Comparison of ENCODE assay signal across 2 cellular contexts in the genomic region with DNA sequence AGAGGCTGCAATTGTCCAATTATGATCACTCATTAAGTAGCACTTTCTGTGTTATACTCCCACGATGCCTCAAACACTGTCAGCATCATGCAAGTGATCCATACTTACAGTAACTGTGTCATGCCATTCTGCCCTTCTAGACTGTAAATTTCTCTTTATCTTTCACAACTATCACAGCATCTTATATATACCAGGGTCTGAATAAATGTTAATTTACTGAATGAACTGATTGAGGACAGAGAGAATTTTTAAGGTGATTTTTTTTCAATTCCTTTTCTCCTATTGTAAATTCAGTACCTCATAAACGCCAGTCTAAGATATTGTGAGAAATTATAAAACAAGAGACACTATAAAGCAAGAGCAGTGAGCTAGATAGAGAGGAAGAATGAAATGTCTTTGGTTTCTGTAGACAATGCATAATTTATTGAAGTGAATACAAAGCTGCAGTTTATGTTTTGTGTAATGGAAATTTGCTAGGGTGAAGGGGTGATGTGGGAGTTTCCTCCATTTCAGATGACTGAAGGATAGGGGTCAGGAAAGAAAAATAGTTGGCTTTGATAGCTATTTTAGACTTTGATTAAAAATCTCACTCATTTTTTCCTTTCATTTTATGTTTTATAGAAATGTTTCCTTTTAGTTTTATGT.
TF ChIP-seq lines count a peak whose summit lies in the region.

No MANE protein-coding gene starts in this region.

TF ChIP-seq in endothelial cell of umbilical vein, 7 proteins besides CTCF, POLR2A, EP300 and RAD21:
- no peak for TF ChIP-seq POLR2AphosphoS5 (IDR thresholded peaks at IDR 0.05; ENCODE audit: insufficient read depth, low read depth, low read length)
- TF ChIP-seq GATA2 (IDR thresholded peaks at IDR 0.05; ENCODE audit: insufficient read depth, insufficient read length, low read depth, low read length) = no peak
- TF ChIP-seq JUN (IDR thresholded peaks at IDR 0.05; ENCODE audit: borderline replicate concordance, insufficient read depth, insufficient read length, low read depth) = no peak
- TF ChIP-seq, protein P1, sequence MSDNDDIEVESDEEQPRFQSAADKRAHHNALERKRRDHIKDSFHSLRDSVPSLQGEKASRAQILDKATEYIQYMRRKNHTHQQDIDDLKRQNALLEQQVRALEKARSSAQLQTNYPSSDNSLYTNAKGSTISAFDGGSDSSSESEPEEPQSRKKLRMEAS (IDR thresholded peaks at IDR 0.05; ENCODE audit: insufficient read depth, insufficient read length) = no peak
- no peak for TF ChIP-seq FOS (IDR thresholded peaks at IDR 0.05; ENCODE audit: borderline replicate concordance, insufficient read depth, low read length)
- TF ChIP-seq EZH2 (IDR thresholded peaks at IDR 0.05; ENCODE audit: borderline replicate concordance, low read depth, low read length, severe bottlenecking) = no peak
- TF ChIP-seq MYC (IDR thresholded peaks at IDR 0.05; ENCODE audit: low read depth, low read length) = no peak

TF ChIP-seq in SK-N-SH, 30 proteins besides CTCF, POLR2A, EP300 and RAD21:
- TF ChIP-seq SIN3A (IDR thresholded peaks at IDR 0.05; ENCODE audit: borderline replicate concordance, low read depth, low read length) (no peak), GATA2 (CRISPR knock-in tag; IDR thresholded peaks at IDR 0.05) (no peak), NRF1 (IDR thresholded peaks at IDR 0.05; ENCODE audit: low read depth, low read length) (no peak), MXI1 (IDR thresholded peaks at IDR 0.05; ENCODE audit: low read depth, low read length) (no peak), RCOR1 (IDR thresholded peaks at IDR 0.05; ENCODE audit: low read length) (no peak), RXRA (IDR thresholded peaks at IDR 0.05; ENCODE audit: borderline replicate concordance, low read depth) (no peak), NFIC (IDR thresholded peaks at IDR 0.05; ENCODE audit: borderline replicate concordance) (no peak), FOSL2 (IDR thresholded peaks at IDR 0.05; ENCODE audit: borderline replicate concordance, low read depth) (no peak), EZH2phosphoT487 (IDR thresholded peaks at IDR 0.05; ENCODE audit: borderline replicate concordance, low read depth) (no peak), FOXJ3 (CRISPR knock-in tag; IDR thresholded peaks at IDR 0.05) (no peak), ELF1 (IDR thresholded peaks at IDR 0.05) (no peak), GABPA (IDR thresholded peaks at IDR 0.05; ENCODE audit: low read depth) (no peak), FOXM1 (IDR thresholded peaks at IDR 0.05; ENCODE audit: low read depth) (no peak), MEF2A (IDR thresholded peaks at IDR 0.05; ENCODE audit: borderline replicate concordance, low read depth) (no peak)
- TF ChIP-seq, protein P1 (IDR thresholded peaks at IDR 0.05; ENCODE audit: low read depth) = no peak
- TF ChIP-seq, protein P2, sequence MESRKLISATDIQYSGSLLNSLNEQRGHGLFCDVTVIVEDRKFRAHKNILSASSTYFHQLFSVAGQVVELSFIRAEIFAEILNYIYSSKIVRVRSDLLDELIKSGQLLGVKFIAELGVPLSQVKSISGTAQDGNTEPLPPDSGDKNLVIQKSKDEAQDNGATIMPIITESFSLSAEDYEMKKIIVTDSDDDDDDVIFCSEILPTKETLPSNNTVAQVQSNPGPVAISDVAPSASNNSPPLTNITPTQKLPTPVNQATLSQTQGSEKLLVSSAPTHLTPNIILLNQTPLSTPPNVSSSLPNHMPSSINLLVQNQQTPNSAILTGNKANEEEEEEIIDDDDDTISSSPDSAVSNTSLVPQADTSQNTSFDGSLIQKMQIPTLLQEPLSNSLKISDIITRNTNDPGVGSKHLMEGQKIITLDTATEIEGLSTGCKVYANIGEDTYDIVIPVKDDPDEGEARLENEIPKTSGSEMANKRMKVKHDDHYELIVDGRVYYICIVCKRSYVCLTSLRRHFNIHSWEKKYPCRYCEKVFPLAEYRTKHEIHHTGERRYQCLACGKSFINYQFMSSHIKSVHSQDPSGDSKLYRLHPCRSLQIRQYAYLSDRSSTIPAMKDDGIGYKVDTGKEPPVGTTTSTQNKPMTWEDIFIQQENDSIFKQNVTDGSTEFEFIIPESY (IDR thresholded peaks at IDR 0.05; ENCODE audit: borderline replicate concordance, low read depth) = no peak
- TF ChIP-seq, protein P3, sequence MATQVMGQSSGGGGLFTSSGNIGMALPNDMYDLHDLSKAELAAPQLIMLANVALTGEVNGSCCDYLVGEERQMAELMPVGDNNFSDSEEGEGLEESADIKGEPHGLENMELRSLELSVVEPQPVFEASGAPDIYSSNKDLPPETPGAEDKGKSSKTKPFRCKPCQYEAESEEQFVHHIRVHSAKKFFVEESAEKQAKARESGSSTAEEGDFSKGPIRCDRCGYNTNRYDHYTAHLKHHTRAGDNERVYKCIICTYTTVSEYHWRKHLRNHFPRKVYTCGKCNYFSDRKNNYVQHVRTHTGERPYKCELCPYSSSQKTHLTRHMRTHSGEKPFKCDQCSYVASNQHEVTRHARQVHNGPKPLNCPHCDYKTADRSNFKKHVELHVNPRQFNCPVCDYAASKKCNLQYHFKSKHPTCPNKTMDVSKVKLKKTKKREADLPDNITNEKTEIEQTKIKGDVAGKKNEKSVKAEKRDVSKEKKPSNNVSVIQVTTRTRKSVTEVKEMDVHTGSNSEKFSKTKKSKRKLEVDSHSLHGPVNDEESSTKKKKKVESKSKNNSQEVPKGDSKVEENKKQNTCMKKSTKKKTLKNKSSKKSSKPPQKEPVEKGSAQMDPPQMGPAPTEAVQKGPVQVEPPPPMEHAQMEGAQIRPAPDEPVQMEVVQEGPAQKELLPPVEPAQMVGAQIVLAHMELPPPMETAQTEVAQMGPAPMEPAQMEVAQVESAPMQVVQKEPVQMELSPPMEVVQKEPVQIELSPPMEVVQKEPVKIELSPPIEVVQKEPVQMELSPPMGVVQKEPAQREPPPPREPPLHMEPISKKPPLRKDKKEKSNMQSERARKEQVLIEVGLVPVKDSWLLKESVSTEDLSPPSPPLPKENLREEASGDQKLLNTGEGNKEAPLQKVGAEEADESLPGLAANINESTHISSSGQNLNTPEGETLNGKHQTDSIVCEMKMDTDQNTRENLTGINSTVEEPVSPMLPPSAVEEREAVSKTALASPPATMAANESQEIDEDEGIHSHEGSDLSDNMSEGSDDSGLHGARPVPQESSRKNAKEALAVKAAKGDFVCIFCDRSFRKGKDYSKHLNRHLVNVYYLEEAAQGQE (IDR thresholded peaks at IDR 0.05; ENCODE audit: low read depth, low read length) = no peak
